In the genomic region with DNA sequence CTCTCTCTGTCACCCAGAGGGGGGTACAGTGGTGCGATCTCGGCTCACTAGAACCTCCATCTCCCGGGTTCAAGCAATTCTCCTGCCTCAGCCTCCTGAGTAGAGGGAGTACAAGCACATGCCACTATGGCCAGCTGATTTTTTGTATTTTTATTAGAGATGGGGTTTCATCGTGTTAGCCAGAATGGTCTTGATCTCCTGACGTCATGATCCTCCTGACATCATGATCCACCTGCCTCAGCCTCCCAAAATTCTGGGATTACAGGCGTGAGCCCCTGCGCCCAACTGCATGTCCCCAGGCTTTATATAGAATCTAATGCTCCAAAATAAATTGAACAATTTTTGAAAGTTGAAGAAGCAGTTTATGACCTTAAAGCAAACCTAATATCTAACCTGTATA, we compare ENCODE assay signal across 30 cellular contexts. TPM values are rescaled to one million over a fixed set of nuclear protein-coding genes. Genes with fewer than 3 reads are reported as not detected.
"Had no signal": no experiment of that assay in that cellular context is flagged by ENCODE, and none has a peak within 500 bp of the region (broad histone marks: within the 10 kb centered on the region; RNA-seq: fewer than 3 reads in every experiment).

No MANE protein-coding gene starts in this region.

- FAIRE-seq: urothelium cell line had no signal

- H3K4me3 ChIP-seq: stomach, suprapubic skin, testis, thoracic aorta, thyroid gland, tibial artery, tibial nerve, transverse colon, upper lobe of left lung, upper lobe of right lung, uterus, vagina had no signal

- H3K4me1 ChIP-seq: stomach, suprapubic skin, testis, thyroid gland, tibial artery, tibial nerve, transverse colon, upper lobe of left lung, upper lobe of right lung, uterus, vagina had no signal

- H3K9me3 ChIP-seq: suprapubic skin, testis, thoracic aorta, thyroid gland, tibial artery, transverse colon, upper lobe of left lung, uterus, vagina had no signal

- DNase-seq: stimulated activated CD4-positive, alpha-beta T cell treated with anti-CD3 and anti-CD28 coated beads, Interleukin-2, amount 100 ng/mL, for 48 hours; stimulated activated CD4-positive, alpha-beta T cell treated with anti-CD3 and anti-CD28 coated beads, Interleukin-4, amount 100 ng/mL, for 1 hour; stimulated activated CD4-positive, alpha-beta T cell treated with anti-CD3 and anti-CD28 coated beads, Interleukin-4, amount 100 ng/mL, for 24 hours; stimulated activated CD4-positive, alpha-beta T cell treated with anti-CD3 and anti-CD28 coated beads, Interleukin-4, amount 100 ng/mL, for 4 hours; stimulated activated CD8-positive, alpha-beta memory T cell treated with anti-CD3 and anti-CD28 coated beads, Interleukin-4, amount 100 ng/mL, for 48 hours; stimulated activated naive B cell treated with anti-CD40 and anti-IgM and Interleukin-4, amounts not matched to agents 10 μg/mL and 1 μg/mL and 100 μg/mL, for 72 hours; stimulated activated naive CD4-positive, alpha-beta T cell; stimulated activated naive CD4-positive, alpha-beta T cell treated with Interleukin-2 at 50 U/mL for 16 hours; stimulated activated naive CD8-positive, alpha-beta T cell treated with anti-CD3 and anti-CD28 coated beads, Interleukin-15, amount 100 ng/mL, for 72 hours; stimulated activated naive CD8-positive, alpha-beta T cell treated with anti-CD3 and anti-CD28 coated beads, Interleukin-15, Interleukin-2, amounts not matched to agents 100 U/mL and 50 U/mL, for 24 hours; stomach; substantia nigra; testis; thyroid gland; tibial artery; transverse colon; trophoblast cell; upper lobe of left lung; upper lobe of right lung; uterus had no signal

- H3K27me3 ChIP-seq: stomach, suprapubic skin, testis, thyroid gland, tibial artery, tibial nerve, transverse colon, upper lobe of left lung, upper lobe of right lung, uterus, vagina had no signal

- H3K27ac ChIP-seq: stomach, suprapubic skin, testis, thoracic aorta, thyroid gland, tibial artery, tibial nerve, transverse colon, upper lobe of left lung, upper lobe of right lung, uterus, vagina had no signal

- ATAC-seq: stimulated activated effector memory CD8-positive, alpha-beta T cell treated with anti-CD3 and anti-CD28 coated beads, Interleukin-12 subunit alpha, Interleukin-12 subunit beta, amount 100 ng/mL, for 72 hours; stimulated activated memory B cell treated with anti-CD40 and anti-IgM and Interleukin-4, amounts not matched to agents 10 μg/mL and 1 μg/mL and 100 μg/mL, for 72 hours; stimulated activated naive B cell treated with anti-CD40 and anti-IgM and Interleukin-4, amounts not matched to agents 10 μg/mL and 1 μg/mL and 100 μg/mL, for 72 hours; stimulated activated naive CD8-positive, alpha-beta T cell treated with anti-CD3 and anti-CD28 coated beads, Interleukin-15, amount 100 ng/mL, for 72 hours; stimulated activated naive CD8-positive, alpha-beta T cell treated with anti-CD3 and anti-CD28 coated beads, Interleukin-15, Interleukin-2, amounts not matched to agents 100 U/mL and 50 U/mL, for 24 hours; upper lobe of right lung had no signal

- H3K36me3 ChIP-seq: stomach, suprapubic skin, thoracic aorta, thyroid gland, tibial artery, tibial nerve, transverse colon, upper lobe of left lung, upper lobe of right lung, uterus, vagina had no signal

RNA-seq across cellular contexts. Expression of gene CRISP2, which starts 7.0 kb away (rescaled TPM):
- total RNA-seq: subcutaneous adipose tissue, thoracic aorta, tibial nerve, transverse colon, upper lobe of right lung, urinary bladder, uterus, vagina had no signal
- polyA plus RNA-seq: urinary bladder had no signal

RNA-seq across cellular contexts. Expression of gene CRISP3, which starts 23.8 kb away (rescaled TPM):
- total RNA-seq: subcutaneous adipose tissue, temporal lobe, thoracic aorta, thyroid gland, tibial nerve, transverse colon, upper lobe of right lung had no signal
